14 cellular contexts compared by ENCODE assay signal in genomic region chr3:18752273-18752934, GRCh38.
A peak's percentile ranks its signal among the peaks of the same experiment; 100 is the strongest.
DNase-seq lines count a peak whose midpoint lies in the region; ATAC-seq, FAIRE-seq and TF ChIP-seq lines count a peak whose summit lies in the region.
"Had no signal": no experiment of that assay in that cellular context is flagged by ENCODE, and none has a peak within 500 bp of the region (broad histone marks: within the 10 kb centered on the region; RNA-seq: fewer than 3 reads in every experiment).

No MANE protein-coding gene starts in this region.

- peak overlapping the region; percentile 14 for H3K27ac Mint-ChIP-seq in activated CD4-positive, alpha-beta T cell treated with anti-CD3 and anti-CD28 coated beads, Interleukin-2, amount 10 ng/mL, durations not matched to agents 24 days and 14 days
- H3K27ac Mint-ChIP-seq in naive thymus-derived CD4-positive, alpha-beta T cell, result peak overlapping the region in 8 of 9 donors; percentile 31 to 89 (median 44)

- H3K4me3 ChIP-seq in HepG2 (replicated peaks in 1 of 3; ENCODE audit: insufficient read depth in 1 of 3, low read depth in 2 of 3, low read length in 3 of 3), result no peak overlapping the region
- no peak overlapping the region for H3K4me3 ChIP-seq in right lobe of liver
- H3K4me3 ChIP-seq in naive thymus-derived CD4-positive, alpha-beta T cell (ENCODE audit: low read length), result no peak overlapping the region
- H3K4me3 ChIP-seq: A549 had no signal

- H3K9me3 ChIP-seq in HepG2 (ENCODE audit: low read length) (no peaks in the 10 kb centered on the region), right lobe of liver (no peaks in the 10 kb centered on the region)
- H3K9me3 ChIP-seq in naive thymus-derived CD4-positive, alpha-beta T cell (ENCODE audit: control insufficient read depth in 2 of 3, low read length in 3 of 3), result no peaks in the 10 kb centered on the region
- H3K9me3 ChIP-seq: A549 had no signal

- WGBS in HepG2 (ENCODE audit: low lambda C conversion rate), result 32% methylated on average over 4 of the region's 4 CpGs
- WGBS in right lobe of liver (ENCODE audit: insufficient coverage, low coverage, low lambda C conversion rate, missing lambda C conversion rate), result 67% methylated on average over 4 of the region's 4 CpGs

- no peak for TF ChIP-seq RAD21 in HepG2 (CRISPR knock-in tag; IDR thresholded peaks at IDR 0.05)

- no peak overlapping the region for H3K9ac ChIP-seq in HepG2 (ENCODE audit: insufficient read depth, low read depth, low read length)

- no peak for DNase-seq in activated CD4-positive, alpha-beta T cell treated with anti-CD3 and anti-CD28 coated beads, Interleukin-2, amount 10 ng/mL, durations not matched to agents 24 days and 14 days
- no peak for DNase-seq in activated CD4-positive, alpha-beta T cell treated with anti-CD3 and anti-CD28 coated beads, Interleukin-2, amount 50 U/mL, for 4 hours
- no peak for DNase-seq in HepG2 (ENCODE audit: low spot score)
- no peak for DNase-seq in right lobe of liver
- DNase-seq in naive thymus-derived CD4-positive, alpha-beta T cell, result peak in 2 of 9 donors; percentile 27 to 37
- no peak for DNase-seq in Ammon's horn (ENCODE audit: low spot score)
- DNase-seq in GM12891 (ENCODE audit: insufficient read length, low spot score), result no peak
- DNase-seq: EL, KG1, NCI-H2171, NCI-H446 had no signal

- CTCF ChIA-PET in HepG2 (lab: Yijun Ruan, JAX; ENCODE audit: low intra/inter-chr PET ratio, low total read pairs), result no interaction called here
- CTCF ChIA-PET in naive thymus-derived CD4-positive, alpha-beta T cell (lab: Charles Lee), result interaction anchor here (0.7 to 1.3 kb wide), 2 partner anchors 193 to 314 kb away, joined by 3 to 4 read pairs; no protein-coding TSS in a partner anchor

- H3K27me3 ChIP-seq in HepG2 (ENCODE audit: control insufficient read depth in 1 of 2, insufficient read depth in 2 of 2, low read length in 2 of 2), result no peaks in the 10 kb centered on the region
- no peaks in the 10 kb centered on the region for H3K27me3 ChIP-seq in right lobe of liver
- H3K27me3 ChIP-seq in naive thymus-derived CD4-positive, alpha-beta T cell (ENCODE audit: control insufficient read depth in 2 of 2, insufficient read depth in 2 of 2, low read length in 2 of 2), result no peaks in the 10 kb centered on the region

- no peaks in the 10 kb centered on the region for H3K36me3 ChIP-seq in HepG2 (replicated peaks in 1 of 2; ENCODE audit: control insufficient read depth in 1 of 2, insufficient read depth in 2 of 2, low read length in 2 of 2)
- H3K36me3 ChIP-seq in right lobe of liver, result no peaks in the 10 kb centered on the region
- no peaks in the 10 kb centered on the region for H3K36me3 ChIP-seq in naive thymus-derived CD4-positive, alpha-beta T cell (ENCODE audit: control insufficient read depth in 2 of 3, insufficient read depth in 3 of 3, low read length in 3 of 3)

- FAIRE-seq in HepG2 (lab: Jason Lieb, UNC), result no peak
- FAIRE-seq in GM12891 (lab: Jason Lieb, UNC), result no peak
- FAIRE-seq: A549 had no signal

- TF ChIP-seq POLR2A in HepG2 (IDR thresholded peaks at IDR 0.05; ENCODE audit: insufficient read depth in 1 of 2, low read depth in 2 of 2, low read length in 2 of 2), result no peak
- TF ChIP-seq POLR2A in right lobe of liver (IDR thresholded peaks at IDR 0.05), result no peak
- TF ChIP-seq POLR2A in GM12891 (IDR thresholded peaks at IDR 0.05; ENCODE audit: low read depth, low read length), result no peak

- TF ChIP-seq CTCF in HepG2 (CRISPR knock-in tag; IDR thresholded peaks at IDR 0.05) (no peak), right lobe of liver (IDR thresholded peaks at IDR 0.05) (no peak)

- H4K20me1 ChIP-seq in HepG2 (ENCODE audit: insufficient read depth, low read length), result no peaks in the 10 kb centered on the region

- H3K27ac ChIP-seq in HepG2 (ENCODE audit: extremely low read length, insufficient read depth, low read length) (no peak overlapping the region), right lobe of liver (no peak overlapping the region)
- peak overlapping the region; percentile 5 for H3K27ac ChIP-seq in naive thymus-derived CD4-positive, alpha-beta T cell (ENCODE audit: low read depth, low read length)
- H3K27ac ChIP-seq: A549, C4-2B, RWPE1 had no signal

- H2AFZ ChIP-seq in HepG2 (ENCODE audit: low read length), result no peak overlapping the region

- in situ Hi-C loops in HepG2 (cut with HindIII; ENCODE audit: extremely low pct_ligation_motif_present, low pct_unique_long_range_greater_than_20kb), result no loop called here

- no peak for ATAC-seq in HepG2
- ATAC-seq in right lobe of liver, result no peak
- ATAC-seq in naive thymus-derived CD4-positive, alpha-beta T cell, result peak; percentile 81
- ATAC-seq: A549 had no signal

- no peaks in the 10 kb centered on the region for H3K4me1 ChIP-seq in HepG2 (ENCODE audit: insufficient read depth, low read length)
- H3K4me1 ChIP-seq in right lobe of liver, result no peaks in the 10 kb centered on the region
- peaks cover 0 to 48% of the 10 kb centered on the region in 2 donors for H3K4me1 ChIP-seq in naive thymus-derived CD4-positive, alpha-beta T cell (ENCODE audit: control insufficient read depth in 2 of 2, insufficient read depth in 2 of 2, low read length in 2 of 2)
- H3K4me1 ChIP-seq: A549 had no signal

- H3K79me2 ChIP-seq in HepG2 (ENCODE audit: insufficient read depth, low read length), result no peaks in the 10 kb centered on the region

- H3K4me3 Mint-ChIP-seq in activated CD4-positive, alpha-beta T cell treated with anti-CD3 and anti-CD28 coated beads, Interleukin-2, amount 10 ng/mL, durations not matched to agents 24 days and 14 days, result no peak overlapping the region
- peak overlapping the region in 6 of 10 donors; percentile 2 to 73 (median 38) for H3K4me3 Mint-ChIP-seq in naive thymus-derived CD4-positive, alpha-beta T cell

- BruUV-seq in HepG2 (replicated peaks; lab: Mats Ljungman, UMichigan), result no TSS peak

- H3K36me3 Mint-ChIP-seq in activated CD4-positive, alpha-beta T cell treated with anti-CD3 and anti-CD28 coated beads, Interleukin-2, amount 10 ng/mL, durations not matched to agents 24 days and 14 days (ENCODE audit: low read depth), result peaks cover 10% of the 10 kb centered on the region
- peaks cover 0 to 22% (median 0%) of the 10 kb centered on the region in 5 donors for H3K36me3 Mint-ChIP-seq in naive thymus-derived CD4-positive, alpha-beta T cell

- no peaks in the 10 kb centered on the region for H3K9me3 Mint-ChIP-seq in activated CD4-positive, alpha-beta T cell treated with anti-CD3 and anti-CD28 coated beads, Interleukin-2, amount 10 ng/mL, durations not matched to agents 24 days and 14 days
- H3K9me3 Mint-ChIP-seq in naive thymus-derived CD4-positive, alpha-beta T cell, result peaks cover 0 to 4% (median 0%) of the 10 kb centered on the region in 11 donors

- POLR2A ChIA-PET in HepG2 (lab: Yijun Ruan, JAX), result no interaction called here
- POLR2A ChIA-PET in naive thymus-derived CD4-positive, alpha-beta T cell (lab: Charles Lee), result interaction anchor here (1.0 to 1.2 kb wide), 2 partner anchors 17 to 183 kb away, joined by 3 read pairs; no protein-coding TSS in a partner anchor

- no peaks in the 10 kb centered on the region for H3K27me3 Mint-ChIP-seq in activated CD4-positive, alpha-beta T cell treated with anti-CD3 and anti-CD28 coated beads, Interleukin-2, amount 10 ng/mL, durations not matched to agents 24 days and 14 days
- no peaks in the 10 kb centered on the region for H3K27me3 Mint-ChIP-seq in naive thymus-derived CD4-positive, alpha-beta T cell

- intact Hi-C loops in activated CD4-positive, alpha-beta T cell treated with anti-CD3 and anti-CD28 coated beads, Interleukin-2, amount 10 ng/mL, durations not matched to agents 24 days and 14 days (cut with micrococcal nuclease), result no loop called here
- intact Hi-C loops in HepG2 (cut with micrococcal nuclease; ENCODE audit: unreplicated experiment), result no loop called here
- intact Hi-C loops in right lobe of liver (cut with DNase I), result no loop called here
- intact Hi-C loops in naive thymus-derived CD4-positive, alpha-beta T cell (cut with micrococcal nuclease), result loop anchor here in 1 of 2 donors (1.0 kb wide), 1 partner anchor 8 kb away; no protein-coding TSS in a partner anchor

- H3K4me1 Mint-ChIP-seq in activated CD4-positive, alpha-beta T cell treated with anti-CD3 and anti-CD28 coated beads, Interleukin-2, amount 10 ng/mL, durations not matched to agents 24 days and 14 days, result peaks cover 59% of the 10 kb centered on the region
- H3K4me1 Mint-ChIP-seq in naive thymus-derived CD4-positive, alpha-beta T cell, result peaks cover 37 to 93% (median 81%) of the 10 kb centered on the region in 7 donors

- no peak overlapping the region for H3K4me2 ChIP-seq in HepG2 (ENCODE audit: low read depth, low read length)
- H3K4me2 ChIP-seq: A549 had no signal

- TF ChIP-seq EP300 in HepG2 (IDR thresholded peaks at IDR 0.05; ENCODE audit: low read depth in 2 of 2, low read length in 2 of 2), result no peak
- no peak for TF ChIP-seq EP300 in HepG2 (CRISPR knock-in tag; IDR thresholded peaks at IDR 0.05; ENCODE audit: borderline replicate concordance)

TF ChIP-seq in HepG2, 621 proteins besides CTCF, POLR2A, EP300 and RAD21:
- TF ChIP-seq ZNF788 (CRISPR knock-in tag; IDR thresholded peaks at IDR 0.05; ENCODE audit: borderline replicate concordance) (no peak), ESRRA (CRISPR knock-in tag; IDR thresholded peaks at IDR 0.05; ENCODE audit: low read depth) (no peak), ZC3H4 (CRISPR knock-in tag; IDR thresholded peaks at IDR 0.05; ENCODE audit: borderline replicate concordance) (no peak), ZFP82 (CRISPR knock-in tag; IDR thresholded peaks at IDR 0.05; ENCODE audit: borderline replicate concordance) (no peak), CREB1 (IDR thresholded peaks at IDR 0.05) (peak; percentile 26; the same call in 1 of the 2 replicates), CREB1 (CRISPR knock-in tag; IDR thresholded peaks at IDR 0.05) (no peak)

TF ChIP-seq in GM12891, 5 proteins besides CTCF, POLR2A, EP300 and RAD21:
- TF ChIP-seq TAF1 (IDR thresholded peaks at IDR 0.05; ENCODE audit: low read depth, low read length), result no peak
- TF ChIP-seq POLR2AphosphoS5 (IDR thresholded peaks at IDR 0.05; ENCODE audit: low read depth, low read length), result no peak
- no peak for TF ChIP-seq SPI1 (IDR thresholded peaks at IDR 0.05; ENCODE audit: low read depth, low read length)
- TF ChIP-seq POU2F2 (IDR thresholded peaks at IDR 0.05; ENCODE audit: low read depth, low read length), result no peak
- no peak for TF ChIP-seq PAX5 (IDR thresholded peaks at IDR 0.05; ENCODE audit: insufficient read depth, low read length, severe bottlenecking)
TF ChIP-seq in GM12891: peak in this region for 0.
